17 cellular contexts compared by ENCODE assay signal in the genomic region with DNA sequence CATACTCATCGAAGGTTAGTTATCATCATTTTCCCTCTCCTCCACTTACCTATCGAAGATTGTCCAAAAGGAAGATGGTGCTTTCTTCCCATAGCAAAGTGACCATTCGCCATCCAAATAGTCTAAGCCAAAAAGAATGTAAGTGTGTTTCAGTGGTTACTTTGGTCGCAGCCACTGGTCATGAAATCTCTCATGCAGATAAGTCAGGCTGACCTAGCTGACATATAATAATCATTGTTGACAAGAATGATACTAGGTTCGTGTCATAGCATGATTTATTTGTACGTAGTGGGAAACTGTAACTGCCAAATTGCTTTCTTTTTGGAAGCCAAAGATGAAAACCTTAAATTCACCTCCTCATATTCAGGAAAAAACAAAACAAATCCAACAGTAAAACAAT.
"Had no signal": no experiment of that assay in that cellular context is flagged by ENCODE, and none has a peak within 500 bp of the region (broad histone marks: within the 10 kb centered on the region; RNA-seq: fewer than 3 reads in every experiment).

No MANE protein-coding gene starts in this region.

- H3K4me3 ChIP-seq: breast epithelium, smooth muscle cell, tibial artery, uterus had no signal

- H3K9me3 ChIP-seq: breast epithelium, neutrophil, tibial artery, uterus had no signal

- H3K27ac ChIP-seq: breast epithelium, neutrophil, tibial artery, uterus had no signal

- H3K4me1 ChIP-seq: breast epithelium, tibial artery, uterus had no signal

- H3K36me3 ChIP-seq: breast epithelium, neutrophil, tibial artery, uterus had no signal

- H3K27me3 ChIP-seq: breast epithelium, uterus had no signal

- DNase-seq: activated CD4-positive, alpha-beta memory T cell treated with anti-CD3 and anti-CD28 coated beads for 36 hours; activated gamma-delta T cell; activated naive CD8-positive, alpha-beta T cell treated with anti-CD3 and anti-CD28 coated beads, Interleukin-2, amount 10 ng/mL, durations not matched to agents 7 days and 5 days; activated T-cell treated with anti-CD3 and anti-CD28 coated beads, Interleukin-2, amount 50 U/mL, for 48 hours; anterior cingulate cortex; dermis blood vessel endothelial cell; endodermal cell; erythroblast; hypothalamus; left cardiac atrium; naive thymus-derived CD4-positive, alpha-beta T cell; right cardiac atrium; tibial artery; uterus had no signal

- ATAC-seq: left cardiac atrium; naive thymus-derived CD4-positive, alpha-beta T cell; right cardiac atrium had no signal
